Comparison of ENCODE assay signal across 13 cellular contexts in genomic region chr12:54159549-54159948, GRCh38. TPM values are rescaled to one million over a fixed set of nuclear protein-coding genes. Genes with fewer than 3 reads are reported as not detected.
DNase-seq lines count a peak whose midpoint lies in the region; ATAC-seq and TF ChIP-seq lines count a peak whose summit lies in the region.
"Had no signal": no experiment of that assay in that cellular context is flagged by ENCODE, and none has a peak within 500 bp of the region (broad histone marks: within the 10 kb centered on the region; RNA-seq: fewer than 3 reads in every experiment).

No MANE protein-coding gene starts in this region.

- H3K4me3 ChIP-seq in DOHH2 (ENCODE audit: low read length) (0 out of 2 replicates have a peak overlapping the region, but pooled peaks have one; percentile 19), Karpas-422 (ENCODE audit: low read length) (peak overlapping the region; percentile 11; the same call in 1 of the 2 replicates), WERI-Rb-1 (ENCODE audit: low read depth, low read length) (no peak overlapping the region), neural cell (ENCODE audit: low read length) (peak overlapping the region; percentile 20)
- H3K4me3 ChIP-seq: coronary artery, MG63 had no signal

- H3K27ac ChIP-seq in DOHH2 (ENCODE audit: low read depth, low read length): no peak overlapping the region
- H3K27ac ChIP-seq in Karpas-422 (ENCODE audit: low read length): 0 out of 2 replicates have a peak overlapping the region, but pooled peaks have one; percentile 14
- peak overlapping the region; percentile 39 for H3K27ac ChIP-seq in WERI-Rb-1
- no peak overlapping the region for H3K27ac ChIP-seq in neural cell (ENCODE audit: low read length)
- H3K27ac ChIP-seq: coronary artery had no signal

- H3K4me2 ChIP-seq in DOHH2 (ENCODE audit: low read length) (peak overlapping the region; percentile 54), Karpas-422 (ENCODE audit: low read depth, low read length, poor library complexity, severe bottlenecking) (peak overlapping the region; percentile 56), neural cell (ENCODE audit: low read length) (no peak overlapping the region)

- no peaks in the 10 kb centered on the region for H4K20me1 ChIP-seq in DOHH2 (ENCODE audit: control insufficient read depth, insufficient read depth, low read depth, low read length)
- no peaks in the 10 kb centered on the region for H4K20me1 ChIP-seq in Karpas-422 (ENCODE audit: insufficient read depth, low read depth, low read length)
- no peaks in the 10 kb centered on the region for H4K20me1 ChIP-seq in neural cell (ENCODE audit: insufficient read depth)

- H3F3A ChIP-seq in DOHH2 (ENCODE audit: control insufficient read depth, insufficient read depth) (no peaks in the 10 kb centered on the region), neural cell (ENCODE audit: insufficient read depth, low read length, poor library complexity, severe bottlenecking) (no peaks in the 10 kb centered on the region)

- TF ChIP-seq CTCF in DOHH2 (IDR thresholded peaks at IDR 0.05; ENCODE audit: low read depth, low read length, poor library complexity, severe bottlenecking) (no peak), WERI-Rb-1 (IDR thresholded peaks at IDR 0.05; ENCODE audit: low read depth, low read length) (no peak), neural cell (IDR thresholded peaks at IDR 0.05; ENCODE audit: poor library complexity, severe bottlenecking) (no peak)

- H3K4me1 ChIP-seq in DOHH2 (ENCODE audit: control insufficient read depth, low read length) (peaks cover 20% of the 10 kb centered on the region), Karpas-422 (ENCODE audit: low read length) (peaks cover 27% of the 10 kb centered on the region)

- H3K27me3 ChIP-seq in DOHH2 (ENCODE audit: control insufficient read depth, low read length): peaks cover 32% of the 10 kb centered on the region
- H3K27me3 ChIP-seq in Karpas-422 (ENCODE audit: low read length): no peaks in the 10 kb centered on the region
- H3K27me3 ChIP-seq in WERI-Rb-1 (ENCODE audit: insufficient read depth, low read depth, severe bottlenecking): no peaks in the 10 kb centered on the region
- no peaks in the 10 kb centered on the region for H3K27me3 ChIP-seq in neural cell (ENCODE audit: insufficient read depth, low read depth, low read length)
- H3K27me3 ChIP-seq: MG63 had no signal

- H3K36me3 ChIP-seq in DOHH2 (ENCODE audit: control insufficient read depth, low read length): no peaks in the 10 kb centered on the region
- no peaks in the 10 kb centered on the region for H3K36me3 ChIP-seq in Karpas-422 (ENCODE audit: insufficient read depth, low read length)
- H3K36me3 ChIP-seq in WERI-Rb-1: no peaks in the 10 kb centered on the region; the same call in none of the 2 replicates
- H3K36me3 ChIP-seq in neural cell (ENCODE audit: insufficient read depth, low read length): no peaks in the 10 kb centered on the region
- H3K36me3 ChIP-seq: MG63 had no signal

- peak overlapping the region; percentile 95 for H2AFZ ChIP-seq in Karpas-422 (ENCODE audit: low read length)
- no peak overlapping the region for H2AFZ ChIP-seq in neural cell (ENCODE audit: low read depth, low read length)

- H3K9ac ChIP-seq in Karpas-422 (ENCODE audit: low read length) (peak overlapping the region; percentile 46), neural cell (ENCODE audit: low read length) (no peak overlapping the region)

- H3K79me2 ChIP-seq in DOHH2 (ENCODE audit: control insufficient read depth, low read length): no peaks in the 10 kb centered on the region
- no peaks in the 10 kb centered on the region for H3K79me2 ChIP-seq in Karpas-422 (ENCODE audit: low read length)
- H3K79me2 ChIP-seq in neural cell (replicated peaks; ENCODE audit: insufficient read depth, low read length): no peaks in the 10 kb centered on the region

- DNase-seq in Karpas-422: no peak
- DNase-seq in WERI-Rb-1: no peak
- no peak for DNase-seq in NCI-H524 (lab: John Stamatoyannopoulos, UW)
- DNase-seq: activated CD8-positive, alpha-beta memory T cell treated with anti-CD3 and anti-CD28 coated beads, Interleukin-2, amount 10 ng/mL, durations not matched to agents 7 days and 5 days; HCEC 1CT; MG63; naive thymus-derived CD8-positive, alpha-beta T cell; stimulated activated naive CD4-positive, alpha-beta T cell treated with Interleukin-2 at 50 U/mL for 16 hours had no signal

- no peak for ATAC-seq in GM21528 (IDR thresholded peaks at IDR 0.05; ENCODE audit: low FRiP score, unreplicated experiment)
- no peak for ATAC-seq in GM21367 (IDR thresholded peaks at IDR 0.05; ENCODE audit: unreplicated experiment)

- H3K9me2 ChIP-seq in DOHH2 (replicated peaks; ENCODE audit: control insufficient read depth, low read length) (no peaks in the 10 kb centered on the region), Karpas-422 (replicated peaks; ENCODE audit: insufficient read depth, low read length) (no peaks in the 10 kb centered on the region), neural cell (ENCODE audit: insufficient read depth, low read length) (no peaks in the 10 kb centered on the region)

- no peaks in the 10 kb centered on the region for H3K9me3 ChIP-seq in DOHH2 (ENCODE audit: control insufficient read depth, insufficient read depth, low read length)
- H3K9me3 ChIP-seq in Karpas-422 (ENCODE audit: low read length): no peaks in the 10 kb centered on the region
- no peaks in the 10 kb centered on the region for H3K9me3 ChIP-seq in WERI-Rb-1 (ENCODE audit: severe bottlenecking)
- H3K9me3 ChIP-seq in neural cell (ENCODE audit: low read length): no peaks in the 10 kb centered on the region
- H3K9me3 ChIP-seq: MG63 had no signal

- no peak for TF ChIP-seq RAD21 in neural cell (conservative IDR thresholded peaks at IDR 0.05)

- TF ChIP-seq EP300 in neural cell (conservative IDR thresholded peaks at IDR 0.05; ENCODE audit: poor library complexity, severe bottlenecking): no peak

TF ChIP-seq in neural cell, 6 proteins besides CTCF, POLR2A, EP300 and RAD21:
- TF ChIP-seq MXI1 (conservative IDR thresholded peaks at IDR 0.05; ENCODE audit: poor library complexity, severe bottlenecking): no peak
- no peak for TF ChIP-seq REST (IDR thresholded peaks at IDR 0.05; ENCODE audit: borderline replicate concordance)
- no peak for TF ChIP-seq TAF1 (IDR thresholded peaks at IDR 0.05; ENCODE audit: low read depth)

RNA-seq across cellular contexts. Expression of gene SMUG1, which starts 29.2 kb away (rescaled TPM):
- 39.8 and 43.3 TPM in 2 replicates for total RNA-seq in Karpas-422 (2014; rRNA removed; shearing (Covaris generic); ENCODE audit: low replicate concordance)
- 57.8 and 76.6 TPM in 2 replicates for polyA plus RNA-seq in neural cell
- 45.6 and 54.0 TPM in 2 replicates for polyA minus RNA-seq in neural cell

Comparison
In these comparisons a context has a peak if more than half of its experiments do, and no peak if none do; other contexts are left out.
1. H3K27ac ChIP-seq: peak in Karpas-422 (single experiment) and WERI-Rb-1 (single experiment); none in DOHH2 (single experiment) and neural cell (single experiment).